ENCODE assay signal across 10 cellular contexts in genomic region chr3:12004741-12005513, GRCh38. TPM values are rescaled to one million over a fixed set of nuclear protein-coding genes. Genes with fewer than 3 reads are reported as not detected.
DNase-seq lines count a peak whose midpoint lies in the region; ATAC-seq and TF ChIP-seq lines count a peak whose summit lies in the region.
"Had no signal": no experiment of that assay in that cellular context is flagged by ENCODE, and none has a peak within 500 bp of the region (broad histone marks: within the 10 kb centered on the region; RNA-seq: fewer than 3 reads in every experiment).

No MANE protein-coding gene starts in this region.

- H3K27ac Mint-ChIP-seq in activated naive CD4-positive, alpha-beta T cell treated with anti-CD3 and anti-CD28 coated beads for 36 hours, result no peak overlapping the region
- H3K27ac Mint-ChIP-seq in immature natural killer cell, result no peak overlapping the region
- H3K27ac Mint-ChIP-seq: T-helper 2 cell treated with Interferon-gamma antibody and Interleukin-4, amounts not matched to agents 5 μg/mL and 100 μg/mL, for 36 hours had no signal

- intact Hi-C loops in activated naive CD4-positive, alpha-beta T cell treated with anti-CD3 and anti-CD28 coated beads for 36 hours (cut with micrococcal nuclease), result no loop called here

- no peaks in the 10 kb centered on the region for H3K9me3 Mint-ChIP-seq in activated naive CD4-positive, alpha-beta T cell treated with anti-CD3 and anti-CD28 coated beads for 36 hours
- H3K9me3 Mint-ChIP-seq in immature natural killer cell, result peaks cover 0 to 14% (median 0%) of the 10 kb centered on the region in 6 donors
- H3K9me3 Mint-ChIP-seq: T-helper 2 cell treated with Interferon-gamma antibody and Interleukin-4, amounts not matched to agents 5 μg/mL and 100 μg/mL, for 36 hours had no signal

- 7% methylated on average over 57 of the region's 57 CpGs for WGBS in thymus

- H3K36me3 ChIP-seq in WERI-Rb-1, result no peaks in the 10 kb centered on the region
- no peaks in the 10 kb centered on the region for H3K36me3 ChIP-seq in thymus (ENCODE audit: control insufficient read depth, insufficient read depth)
- H3K36me3 ChIP-seq: tibial nerve had no signal

- TF ChIP-seq CTCF in WERI-Rb-1 (IDR thresholded peaks at IDR 0.05; ENCODE audit: low read depth, low read length), result no peak

- no peaks in the 10 kb centered on the region for H3K36me3 Mint-ChIP-seq in activated naive CD4-positive, alpha-beta T cell treated with anti-CD3 and anti-CD28 coated beads for 36 hours (ENCODE audit: low read depth)
- H3K36me3 Mint-ChIP-seq in immature natural killer cell, result peaks cover 0 to 4% (median 0%) of the 10 kb centered on the region in 3 donors

- H3K9me3 ChIP-seq in WERI-Rb-1 (ENCODE audit: severe bottlenecking) (no peaks in the 10 kb centered on the region), thymus (ENCODE audit: control insufficient read depth) (no peaks in the 10 kb centered on the region)
- H3K9me3 ChIP-seq: tibial nerve had no signal

- no peak for DNase-seq in activated naive CD4-positive, alpha-beta T cell treated with anti-CD3 and anti-CD28 coated beads for 36 hours
- DNase-seq in activated naive CD4-positive, alpha-beta T cell (lab: John Stamatoyannopoulos, UW), result no peak
- DNase-seq in WERI-Rb-1 (peak; percentile 38), immature natural killer cell (no peak)

- H3K27me3 ChIP-seq in WERI-Rb-1 (ENCODE audit: insufficient read depth, low read depth, severe bottlenecking), result no peaks in the 10 kb centered on the region
- peaks cover 39% of the 10 kb centered on the region for H3K27me3 ChIP-seq in thymus (ENCODE audit: control insufficient read depth, insufficient read depth)

- no peak for ATAC-seq in GM18868 (IDR thresholded peaks at IDR 0.05; ENCODE audit: unreplicated experiment)
- ATAC-seq in GM21528 (IDR thresholded peaks at IDR 0.05; ENCODE audit: low FRiP score, unreplicated experiment), result no peak
- ATAC-seq in HG02885 (IDR thresholded peaks at IDR 0.05; ENCODE audit: poor library complexity, unreplicated experiment), result no peak

- peaks cover 45% of the 10 kb centered on the region for H3K27me3 Mint-ChIP-seq in activated naive CD4-positive, alpha-beta T cell treated with anti-CD3 and anti-CD28 coated beads for 36 hours (ENCODE audit: low read depth)
- H3K27me3 Mint-ChIP-seq in immature natural killer cell (ENCODE audit: low read depth in 3 of 3), result peaks cover 1 to 36% (median 8%) of the 10 kb centered on the region in 3 donors

- CTCF ChIA-PET in activated naive CD4-positive, alpha-beta T cell treated with anti-CD3 and anti-CD28 coated beads for 36 hours (lab: Charles Lee), result no interaction called here

- H3K4me3 Mint-ChIP-seq in activated naive CD4-positive, alpha-beta T cell treated with anti-CD3 and anti-CD28 coated beads for 36 hours, result peak overlapping the region; percentile 15
- H3K4me3 Mint-ChIP-seq in immature natural killer cell, result peak overlapping the region; percentile 5 to 52 (median 23)

- peaks cover 6% of the 10 kb centered on the region for H3K4me1 ChIP-seq in thymus (ENCODE audit: control insufficient read depth, insufficient read depth, low read length)

- H3K27ac ChIP-seq in WERI-Rb-1 (no peak overlapping the region), thymus (ENCODE audit: low read depth) (no peak overlapping the region)
- H3K27ac ChIP-seq: tibial nerve had no signal

- H3K4me3 ChIP-seq in WERI-Rb-1 (ENCODE audit: low read depth, low read length) (peak overlapping the region; percentile 56), thymus (ENCODE audit: low read length) (peak overlapping the region; percentile 45)

- H3K4me1 Mint-ChIP-seq in activated naive CD4-positive, alpha-beta T cell treated with anti-CD3 and anti-CD28 coated beads for 36 hours (ENCODE audit: low read depth), result peaks cover 2% of the 10 kb centered on the region
- H3K4me1 Mint-ChIP-seq in immature natural killer cell, result peaks cover 5 to 10% of the 10 kb centered on the region in 2 donors

RNA-seq across cellular contexts. Expression of gene SYN2, which starts 0.7 kb away (rescaled TPM):
- under 1 TPM; 0.10 to 0.32 TPM for total RNA-seq in activated naive CD4-positive, alpha-beta T cell treated with anti-CD3 and anti-CD28 coated beads for 36 hours
- polyA plus RNA-seq in immature natural killer cell (not detected), thymus (0.50 TPM)
